ENCODE assay signal across 8 cellular contexts in genomic region chr14:105315941-105316562, GRCh38. TPM values are rescaled to one million over a fixed set of nuclear protein-coding genes. Genes with fewer than 3 reads are reported as not detected.
DNase-seq lines count a peak whose midpoint lies in the region; ATAC-seq lines count a peak whose summit lies in the region.

No MANE protein-coding gene starts in this region.

- H3K4me1 ChIP-seq in iPS-20b (ENCODE audit: insufficient read depth, low read length) (peaks cover 8% of the 10 kb centered on the region; the same call in 1 of the 2 replicates), subcutaneous abdominal adipose tissue (ENCODE audit: control insufficient read depth in 5 of 5, insufficient read depth in 5 of 5, low read length in 5 of 5) (peaks cover 10 to 44% (median 39%) of the 10 kb centered on the region in 5 donors)

- CTCF ChIA-PET in activated CD4-positive, alpha-beta T cell treated with anti-CD3 and anti-CD28 coated beads, Interleukin-2, amount 10 ng/mL, durations not matched to agents 7 days and 5 days (lab: Charles Lee), result interaction anchor here (0.5 kb wide), 1 partner anchor 277 kb away, joined by 3 read pairs; no protein-coding TSS in a partner anchor
- CTCF ChIA-PET in activated CD8-positive, alpha-beta T cell treated with anti-CD3 and anti-CD28 coated beads, Interleukin-2, amount 10 ng/mL, durations not matched to agents 7 days and 5 days (lab: Charles Lee), result no interaction called here

- DNase-seq in activated CD4-positive, alpha-beta T cell treated with anti-CD3 and anti-CD28 coated beads, Interleukin-2, amount 10 ng/mL, durations not matched to agents 7 days and 5 days, result no peak
- DNase-seq in activated CD4-positive, alpha-beta T cell treated with anti-CD3 and anti-CD28 coated beads, Interleukin-2, amount 50 U/mL, for 1 hour, result no peak
- no peak for DNase-seq in activated CD8-positive, alpha-beta T cell treated with anti-CD3 and anti-CD28 coated beads, Interleukin-2, amount 10 ng/mL, durations not matched to agents 7 days and 5 days

- no peak for ATAC-seq in activated CD8-positive, alpha-beta T cell treated with anti-CD3 and anti-CD28 coated beads, Interleukin-2, amount 10 ng/mL, durations not matched to agents 7 days and 5 days
- no peak for ATAC-seq in HG02759 (IDR thresholded peaks at IDR 0.05; ENCODE audit: unreplicated experiment)
- no peak for ATAC-seq in HG02938 (IDR thresholded peaks at IDR 0.05; ENCODE audit: unreplicated experiment)
- no peak for ATAC-seq in HG03135 (IDR thresholded peaks at IDR 0.05; ENCODE audit: unreplicated experiment)

- H3K27ac ChIP-seq in iPS-20b (ENCODE audit: low read length) (no peak overlapping the region), subcutaneous abdominal adipose tissue (ENCODE audit: low read depth, low read length) (no peak overlapping the region)

- H3K27me3 Mint-ChIP-seq in activated CD4-positive, alpha-beta T cell treated with anti-CD3 and anti-CD28 coated beads, Interleukin-2, amount 10 ng/mL, durations not matched to agents 7 days and 5 days, result no peaks in the 10 kb centered on the region
- no peaks in the 10 kb centered on the region for H3K27me3 Mint-ChIP-seq in activated CD8-positive, alpha-beta T cell treated with anti-CD3 and anti-CD28 coated beads, Interleukin-2, amount 10 ng/mL, durations not matched to agents 7 days and 5 days (ENCODE audit: low read depth)

- H3K27me3 ChIP-seq in iPS-20b (ENCODE audit: insufficient read depth, low read length) (peaks cover 7% of the 10 kb centered on the region; the same call in 1 of the 2 replicates), subcutaneous abdominal adipose tissue (ENCODE audit: control insufficient read depth in 5 of 5, insufficient read depth in 4 of 5, low read length in 5 of 5) (no peaks in the 10 kb centered on the region)

- POLR2A ChIA-PET in activated CD4-positive, alpha-beta T cell treated with anti-CD3 and anti-CD28 coated beads, Interleukin-2, amount 10 ng/mL, durations not matched to agents 7 days and 5 days (lab: Charles Lee), result no interaction called here
- POLR2A ChIA-PET in activated CD8-positive, alpha-beta T cell treated with anti-CD3 and anti-CD28 coated beads, Interleukin-2, amount 10 ng/mL, durations not matched to agents 7 days and 5 days (lab: Charles Lee), result interaction anchor here (1.1 to 4.6 kb wide), 2 partner anchors 9 to 15 kb away, joined by 3 to 56 read pairs; partner anchors contain the start of gene BRF1

- H3K4me3 ChIP-seq in iPS-20b (ENCODE audit: low read length) (peak overlapping the region; percentile 63), subcutaneous abdominal adipose tissue (ENCODE audit: low read depth in 1 of 5, low read length in 5 of 5) (peak overlapping the region; percentile 67 to 78 (median 76))

- H3K36me3 ChIP-seq in iPS-20b (ENCODE audit: insufficient read depth, low read depth, low read length) (no peaks in the 10 kb centered on the region), subcutaneous abdominal adipose tissue (ENCODE audit: control insufficient read depth in 5 of 5, insufficient read depth in 5 of 5, low read length in 5 of 5) (no peaks in the 10 kb centered on the region)

- H3K36me3 Mint-ChIP-seq in activated CD4-positive, alpha-beta T cell treated with anti-CD3 and anti-CD28 coated beads, Interleukin-2, amount 10 ng/mL, durations not matched to agents 7 days and 5 days (ENCODE audit: low read depth), result no peaks in the 10 kb centered on the region
- peaks cover 1% of the 10 kb centered on the region for H3K36me3 Mint-ChIP-seq in activated CD8-positive, alpha-beta T cell treated with anti-CD3 and anti-CD28 coated beads, Interleukin-2, amount 10 ng/mL, durations not matched to agents 7 days and 5 days (ENCODE audit: low read depth)

- H3K27ac Mint-ChIP-seq in activated CD4-positive, alpha-beta T cell treated with anti-CD3 and anti-CD28 coated beads, Interleukin-2, amount 10 ng/mL, durations not matched to agents 7 days and 5 days, result peak overlapping the region; percentile 80
- peak overlapping the region; percentile 84 for H3K27ac Mint-ChIP-seq in activated CD8-positive, alpha-beta T cell treated with anti-CD3 and anti-CD28 coated beads, Interleukin-2, amount 10 ng/mL, durations not matched to agents 7 days and 5 days

- no peaks in the 10 kb centered on the region for H3K9me3 Mint-ChIP-seq in activated CD4-positive, alpha-beta T cell treated with anti-CD3 and anti-CD28 coated beads, Interleukin-2, amount 10 ng/mL, durations not matched to agents 7 days and 5 days
- no peaks in the 10 kb centered on the region for H3K9me3 Mint-ChIP-seq in activated CD8-positive, alpha-beta T cell treated with anti-CD3 and anti-CD28 coated beads, Interleukin-2, amount 10 ng/mL, durations not matched to agents 7 days and 5 days (ENCODE audit: insufficient read depth)

- H3K9ac ChIP-seq in iPS-20b (ENCODE audit: low read depth, low read length) (no peak overlapping the region), subcutaneous abdominal adipose tissue (ENCODE audit: low read length in 5 of 5) (peak overlapping the region in 2 of 5 donors; percentile 75 to 79)

- peaks cover 32% of the 10 kb centered on the region for H3K4me1 Mint-ChIP-seq in activated CD4-positive, alpha-beta T cell treated with anti-CD3 and anti-CD28 coated beads, Interleukin-2, amount 10 ng/mL, durations not matched to agents 7 days and 5 days
- H3K4me1 Mint-ChIP-seq in activated CD8-positive, alpha-beta T cell treated with anti-CD3 and anti-CD28 coated beads, Interleukin-2, amount 10 ng/mL, durations not matched to agents 7 days and 5 days (ENCODE audit: low read depth), result peaks cover 37% of the 10 kb centered on the region

- H3K4me3 Mint-ChIP-seq in activated CD4-positive, alpha-beta T cell treated with anti-CD3 and anti-CD28 coated beads, Interleukin-2, amount 10 ng/mL, durations not matched to agents 7 days and 5 days, result peak overlapping the region; percentile 87
- H3K4me3 Mint-ChIP-seq in activated CD8-positive, alpha-beta T cell treated with anti-CD3 and anti-CD28 coated beads, Interleukin-2, amount 10 ng/mL, durations not matched to agents 7 days and 5 days, result peak overlapping the region; percentile 88

- H3K9me3 ChIP-seq in iPS-20b (ENCODE audit: insufficient read depth, low read depth, low read length) (no peaks in the 10 kb centered on the region), subcutaneous abdominal adipose tissue (ENCODE audit: control insufficient read depth in 5 of 5, low read length in 5 of 5) (no peaks in the 10 kb centered on the region)

RNA-seq across cellular contexts. Expression of gene PACS2, which starts 1.5 kb away (rescaled TPM):
- total RNA-seq in activated CD4-positive, alpha-beta T cell treated with anti-CD3 and anti-CD28 coated beads, Interleukin-2, amount 10 ng/mL, durations not matched to agents 7 days and 5 days, result 10 to 100 TPM; 43.3 to 46.8 TPM
- 10 to 100 TPM; 32.9 to 38.5 TPM for total RNA-seq in activated CD8-positive, alpha-beta T cell treated with anti-CD3 and anti-CD28 coated beads, Interleukin-2, amount 10 ng/mL, durations not matched to agents 7 days and 5 days

RNA-seq across cellular contexts. Expression of gene BRF1, which starts 15.3 kb away (rescaled TPM):
- 10 to 100 TPM; 39.0 to 50.9 TPM for total RNA-seq in activated CD4-positive, alpha-beta T cell treated with anti-CD3 and anti-CD28 coated beads, Interleukin-2, amount 10 ng/mL, durations not matched to agents 7 days and 5 days
- total RNA-seq in activated CD8-positive, alpha-beta T cell treated with anti-CD3 and anti-CD28 coated beads, Interleukin-2, amount 10 ng/mL, durations not matched to agents 7 days and 5 days, result 10 to 100 TPM; 42.1 to 44.7 TPM
